25 cellular contexts compared by ENCODE assay signal in the genomic region with DNA sequence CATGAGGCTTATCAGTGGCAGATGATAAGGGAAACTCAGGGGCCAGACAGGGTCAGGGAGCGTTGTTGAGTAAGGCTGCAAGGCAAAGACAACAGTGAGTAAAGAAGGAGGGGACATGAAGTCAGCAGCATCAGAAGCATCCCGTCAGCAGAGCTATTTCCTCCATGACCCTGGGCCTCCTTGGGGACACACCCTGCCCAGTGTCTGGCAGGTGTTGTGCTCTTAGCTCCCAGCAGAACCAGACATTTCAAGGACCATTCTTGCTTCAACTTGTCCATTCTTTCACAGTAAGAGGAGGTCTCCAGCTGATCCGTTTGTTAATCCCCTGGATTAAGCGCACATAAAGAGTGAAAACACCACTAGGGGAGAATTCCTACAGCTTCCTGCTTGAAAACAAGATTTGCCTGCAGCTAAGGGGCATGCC.
A peak's percentile ranks its signal among the peaks of the same experiment; 100 is the strongest.
DNase-seq lines count a peak whose midpoint lies in the region; ATAC-seq and TF ChIP-seq lines count a peak whose summit lies in the region.
"Had no signal": no experiment of that assay in that cellular context is flagged by ENCODE, and none has a peak within 500 bp of the region (broad histone marks: within the 10 kb centered on the region; RNA-seq: fewer than 3 reads in every experiment).

No MANE protein-coding gene starts in this region.

- TF ChIP-seq CTCF in endodermal cell (conservative IDR thresholded peaks at IDR 0.05), result peak; percentile 42
- TF ChIP-seq CTCF in nephron progenitor cell (IDR thresholded peaks at IDR 0.05), result no peak
- TF ChIP-seq CTCF in PC-9 (conservative IDR thresholded peaks at IDR 0.05), result no peak
- TF ChIP-seq CTCF in OCI-LY7 (conservative IDR thresholded peaks at IDR 0.05; ENCODE audit: low read length), result no peak

- H3K4me1 Mint-ChIP-seq in endodermal cell (peaks cover 10% of the 10 kb centered on the region), nephron progenitor cell (no peaks in the 10 kb centered on the region)
- H3K4me1 Mint-ChIP-seq: activated CD4-positive, alpha-beta T cell treated with anti-CD3 and anti-CD28 coated beads, Interleukin-2, amount 10 ng/mL, durations not matched to agents 7 days and 5 days; activated CD8-positive, alpha-beta memory T cell treated with anti-CD3 and anti-CD28 coated beads, Interleukin-2, amount 10 ng/mL, durations not matched to agents 7 days and 5 days; activated naive CD4-positive, alpha-beta T cell treated with anti-CD3 and anti-CD28 coated beads, Interleukin-2, amount 10 ng/mL, durations not matched to agents 7 days and 5 days; memory B cell; T-helper 17 cell had no signal

- H3F3A ChIP-seq in PC-9 (ENCODE audit: insufficient read depth, low read depth), result no peaks in the 10 kb centered on the region

- H3K27ac Mint-ChIP-seq in endodermal cell (peak overlapping the region; percentile 81), nephron progenitor cell (peak overlapping the region; percentile 14)
- H3K27ac Mint-ChIP-seq: activated CD4-positive, alpha-beta T cell treated with anti-CD3 and anti-CD28 coated beads, Interleukin-2, amount 10 ng/mL, durations not matched to agents 7 days and 5 days; activated CD8-positive, alpha-beta memory T cell treated with anti-CD3 and anti-CD28 coated beads, Interleukin-2, amount 10 ng/mL, durations not matched to agents 7 days and 5 days; activated naive CD4-positive, alpha-beta T cell treated with anti-CD3 and anti-CD28 coated beads, Interleukin-2, amount 10 ng/mL, durations not matched to agents 7 days and 5 days; activated T-cell treated with anti-CD3 and anti-CD28 coated beads, Interleukin-2, amount 50 U/mL, for 72 hours; memory B cell; T-helper 17 cell had no signal

- no peak overlapping the region for H2AFZ ChIP-seq in PC-9
- H2AFZ ChIP-seq in OCI-LY7 (ENCODE audit: low read length), result no peak overlapping the region

- no peak overlapping the region for H3K9ac ChIP-seq in endodermal cell (ENCODE audit: extremely low read depth, low read length, poor library complexity, severe bottlenecking)

- WGBS in endodermal cell (ENCODE audit: insufficient coverage in 1 of 2, insufficient read length in 1 of 2), 2 experiments, result 42 to 59% methylated on average over 2 to 4 of the region's 4 CpGs

- H3K27me3 ChIP-seq in endodermal cell (ENCODE audit: control insufficient read depth, insufficient read depth, low read length, poor library complexity, severe bottlenecking), result no peaks in the 10 kb centered on the region
- H3K27me3 ChIP-seq in PC-9 (ENCODE audit: insufficient read depth, low read depth), result no peaks in the 10 kb centered on the region
- H3K27me3 ChIP-seq: cardiac muscle cell, uterus had no signal

- H3K9me2 ChIP-seq in PC-9 (ENCODE audit: insufficient read depth) (no peaks in the 10 kb centered on the region), OCI-LY7 (ENCODE audit: insufficient read depth, low read length) (no peaks in the 10 kb centered on the region)

- no TSS peak for BruUV-seq in PC-9 (replicated peaks; lab: Mats Ljungman, UMichigan)
- no TSS peak for BruUV-seq in OCI-LY7 (replicated peaks; lab: Mats Ljungman, UMichigan)

- H3K36me3 ChIP-seq in endodermal cell (ENCODE audit: control insufficient read depth, insufficient read depth, low read length), result no peaks in the 10 kb centered on the region
- H3K36me3 ChIP-seq in PC-9 (ENCODE audit: low read depth), result no peaks in the 10 kb centered on the region
- no peaks in the 10 kb centered on the region for H3K36me3 ChIP-seq in OCI-LY7 (ENCODE audit: insufficient read depth, low read length)
- H3K36me3 ChIP-seq: cardiac muscle cell, uterus had no signal

- POLR2A ChIA-PET in PC-9 (lab: Charles Lee; ENCODE audit: unreplicated experiment) (no interaction called here), OCI-LY7 (lab: Charles Lee) (interaction anchor here (0.7 kb wide), 1 partner anchor 985 kb away, joined by 3 read pairs; no protein-coding TSS in a partner anchor)

- intact Hi-C loops in PC-9 (cut with micrococcal nuclease; ENCODE audit: unreplicated experiment) (no loop called here), OCI-LY7 (cut with micrococcal nuclease; ENCODE audit: unreplicated experiment) (no loop called here)

- H3K4me2 ChIP-seq in PC-9 (no peak overlapping the region), OCI-LY7 (ENCODE audit: low read length) (no peak overlapping the region)

- H3K36me3 Mint-ChIP-seq in endodermal cell (ENCODE audit: low read depth), result no peaks in the 10 kb centered on the region
- H3K36me3 Mint-ChIP-seq in nephron progenitor cell (ENCODE audit: low read depth), result peaks cover 28% of the 10 kb centered on the region
- H3K36me3 Mint-ChIP-seq: activated CD8-positive, alpha-beta memory T cell treated with anti-CD3 and anti-CD28 coated beads, Interleukin-2, amount 10 ng/mL, durations not matched to agents 7 days and 5 days; activated naive CD4-positive, alpha-beta T cell treated with anti-CD3 and anti-CD28 coated beads, Interleukin-2, amount 10 ng/mL, durations not matched to agents 7 days and 5 days; memory B cell had no signal

- H3K4me3 ChIP-seq in endodermal cell (ENCODE audit: low read length) (no peak overlapping the region), PC-9 (no peak overlapping the region), OCI-LY7 (ENCODE audit: low read depth, low read length, poor library complexity, severe bottlenecking) (no peak overlapping the region)
- H3K4me3 ChIP-seq: cardiac muscle cell, SK-N-MC, uterus had no signal

- H3K9me3 Mint-ChIP-seq in endodermal cell, result peaks cover 53% of the 10 kb centered on the region
- H3K9me3 Mint-ChIP-seq in nephron progenitor cell, result peaks cover 67% of the 10 kb centered on the region

- H4K20me1 ChIP-seq in PC-9 (ENCODE audit: insufficient read depth), result no peaks in the 10 kb centered on the region
- no peaks in the 10 kb centered on the region for H4K20me1 ChIP-seq in OCI-LY7 (ENCODE audit: insufficient read depth, low read length)

- DNase-seq in ELF-1 (ENCODE audit: low read depth, low spot score) (peak; percentile 69), NCI-H82 (lab: John Stamatoyannopoulos, UW) (peak; percentile 81), endodermal cell (peak; percentile 70), nephron progenitor cell (no peak), PC-9 (no peak), OCI-LY7 (ENCODE audit: low spot score) (no peak)
- no peak for DNase-seq in activated CD4-positive, alpha-beta T cell treated with anti-CD3 and anti-CD28 coated beads for 48 hours
- DNase-seq: ACHN; activated CD4-positive, alpha-beta T cell treated with anti-CD3 and anti-CD28 coated beads, Interleukin-2, amount 10 ng/mL, durations not matched to agents 7 days and 5 days; activated CD8-positive, alpha-beta memory T cell treated with anti-CD3 and anti-CD28 coated beads, Interleukin-2, amount 10 ng/mL, durations not matched to agents 7 days and 5 days; activated naive CD4-positive, alpha-beta T cell treated with anti-CD3 and anti-CD28 coated beads, Interleukin-2, amount 10 ng/mL, durations not matched to agents 7 days and 5 days; activated T-cell treated with anti-CD3 and anti-CD28 coated beads, Interleukin-2, amount 50 U/mL, for 72 hours; amygdala; Calu3; DND-41; IMR-90; NCI-H1417 treated with DMSO at 0.1 percent for 48 hours; occipital lobe; T-helper 17 cell; uterus had no signal

- no peak for ATAC-seq in HG03432 (IDR thresholded peaks at IDR 0.05; ENCODE audit: unreplicated experiment)
- ATAC-seq: activated CD8-positive, alpha-beta memory T cell treated with anti-CD3 and anti-CD28 coated beads, Interleukin-2, amount 10 ng/mL, durations not matched to agents 7 days and 5 days; activated T-cell treated with anti-CD3 and anti-CD28 coated beads, Interleukin-2, amount 50 U/mL, for 72 hours; T-helper 17 cell had no signal

- CTCF ChIA-PET in PC-9 (lab: Charles Lee), result no interaction called here
- CTCF ChIA-PET in OCI-LY7 (lab: Charles Lee; ENCODE audit: unreplicated experiment), result no interaction called here

- no peak overlapping the region for H3K27ac ChIP-seq in endodermal cell (ENCODE audit: low read depth, low read length)
- H3K27ac ChIP-seq in PC-9, result no peak overlapping the region
- H3K27ac ChIP-seq in OCI-LY7 (ENCODE audit: low read depth, low read length, poor library complexity, severe bottlenecking), result no peak overlapping the region
- H3K27ac ChIP-seq: cardiac muscle cell, SK-N-MC, uterus, VCaP had no signal

- peaks cover 23% of the 10 kb centered on the region for H3K27me3 Mint-ChIP-seq in endodermal cell (ENCODE audit: insufficient read depth)
- H3K27me3 Mint-ChIP-seq in nephron progenitor cell (ENCODE audit: low read depth, poor library complexity), result no peaks in the 10 kb centered on the region
- H3K27me3 Mint-ChIP-seq: activated CD4-positive, alpha-beta T cell treated with anti-CD3 and anti-CD28 coated beads, Interleukin-2, amount 10 ng/mL, durations not matched to agents 7 days and 5 days; activated CD8-positive, alpha-beta memory T cell treated with anti-CD3 and anti-CD28 coated beads, Interleukin-2, amount 10 ng/mL, durations not matched to agents 7 days and 5 days; activated naive CD4-positive, alpha-beta T cell treated with anti-CD3 and anti-CD28 coated beads, Interleukin-2, amount 10 ng/mL, durations not matched to agents 7 days and 5 days; T-helper 17 cell had no signal

- H3K4me1 ChIP-seq in endodermal cell (ENCODE audit: control insufficient read depth, insufficient read depth, low read length) (no peaks in the 10 kb centered on the region), PC-9 (replicated peaks; ENCODE audit: insufficient read depth) (no peaks in the 10 kb centered on the region), OCI-LY7 (ENCODE audit: insufficient read depth, low read length, poor library complexity, severe bottlenecking) (no peaks in the 10 kb centered on the region)
- H3K4me1 ChIP-seq: uterus had no signal

- no peak overlapping the region for H3K4me3 Mint-ChIP-seq in endodermal cell
- no peak overlapping the region for H3K4me3 Mint-ChIP-seq in nephron progenitor cell
- H3K4me3 Mint-ChIP-seq: activated CD4-positive, alpha-beta T cell treated with anti-CD3 and anti-CD28 coated beads, Interleukin-2, amount 10 ng/mL, durations not matched to agents 7 days and 5 days; activated CD8-positive, alpha-beta memory T cell treated with anti-CD3 and anti-CD28 coated beads, Interleukin-2, amount 10 ng/mL, durations not matched to agents 7 days and 5 days; activated naive CD4-positive, alpha-beta T cell treated with anti-CD3 and anti-CD28 coated beads, Interleukin-2, amount 10 ng/mL, durations not matched to agents 7 days and 5 days; activated T-cell treated with anti-CD3 and anti-CD28 coated beads, Interleukin-2, amount 50 U/mL, for 72 hours; memory B cell; T-helper 17 cell had no signal

- H3K79me2 ChIP-seq in PC-9 (ENCODE audit: low read depth) (no peaks in the 10 kb centered on the region), OCI-LY7 (ENCODE audit: insufficient read depth, low read depth, low read length) (no peaks in the 10 kb centered on the region)

- H3K9me3 ChIP-seq in endodermal cell (ENCODE audit: control insufficient read depth, low read length) (peaks cover 19% of the 10 kb centered on the region), PC-9 (ENCODE audit: insufficient read depth, low read depth) (no peaks in the 10 kb centered on the region), OCI-LY7 (ENCODE audit: low read length) (no peaks in the 10 kb centered on the region)
- H3K9me3 ChIP-seq: uterus had no signal

Comparison
In these comparisons a context has a peak if more than half of its experiments do, and no peak if none do; other contexts are left out.
1. DNase-seq: peak in ELF-1 (single experiment), NCI-H82 (single experiment) and endodermal cell (single experiment); none in nephron progenitor cell (single experiment), PC-9 (0 of 2), activated CD4-positive, alpha-beta T cell treated with anti-CD3 and anti-CD28 coated beads for 48 hours (single experiment) and OCI-LY7 (single experiment).